ENCODE assay signal across 8 cellular contexts in the genomic region with DNA sequence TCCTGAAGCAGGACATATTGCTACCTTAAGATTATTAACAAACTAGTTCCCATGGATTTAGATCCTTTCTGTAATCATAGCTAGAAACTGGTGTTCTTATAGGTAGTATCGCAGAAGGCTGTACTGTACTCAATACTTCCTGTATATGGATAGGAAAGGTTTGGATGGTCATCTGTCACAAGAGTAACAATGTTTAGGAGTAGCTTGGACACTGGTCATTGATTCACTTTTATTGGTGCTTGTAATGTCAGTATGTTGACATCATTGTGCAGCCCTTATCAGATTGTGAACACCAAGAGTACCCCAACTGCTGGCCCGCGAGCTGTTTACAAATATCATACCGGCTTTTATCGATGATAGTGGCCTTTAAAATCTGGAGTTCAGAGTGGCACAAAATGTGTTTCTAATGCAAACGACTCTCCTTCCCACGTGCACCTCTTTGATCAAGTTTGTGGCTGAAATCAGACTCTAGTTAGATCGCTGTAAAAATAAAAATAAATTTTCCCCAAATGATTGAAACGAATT. TPM values are rescaled to one million over a fixed set of nuclear protein-coding genes. Genes with fewer than 3 reads are reported as not detected.
A peak's percentile ranks its signal among the peaks of the same experiment; 100 is the strongest.
DNase-seq lines count a peak whose midpoint lies in the region; ATAC-seq and TF ChIP-seq lines count a peak whose summit lies in the region.

No MANE protein-coding gene starts in this region.

- DNase-seq in AG10803 (ENCODE audit: low read depth) (no peak), Karpas-422 (no peak), chondrocyte (ENCODE audit: low spot score) (no peak), ACHN (no peak), GM13976 (ENCODE audit: low spot score) (no peak), NCI-H82 (lab: John Stamatoyannopoulos, UW) (no peak)
- DNase-seq in naive thymus-derived CD4-positive, alpha-beta T cell = no peak

- peak overlapping the region; percentile 96 for H3K4me3 Mint-ChIP-seq in chondrocyte (ENCODE audit: unreplicated experiment)
- H3K4me3 Mint-ChIP-seq in naive thymus-derived CD4-positive, alpha-beta T cell = peak overlapping the region; percentile 83 to 98 (median 93)

- CTCF ChIA-PET in naive thymus-derived CD4-positive, alpha-beta T cell (lab: Charles Lee) = interaction anchor here (0.5 kb wide), 1 partner anchor 13 kb away, joined by 3 read pairs; no protein-coding TSS in a partner anchor

- no peaks in the 10 kb centered on the region for H3K9me3 Mint-ChIP-seq in chondrocyte (ENCODE audit: low read depth)
- peaks cover 0 to 2% (median 0%) of the 10 kb centered on the region in 11 donors for H3K9me3 Mint-ChIP-seq in naive thymus-derived CD4-positive, alpha-beta T cell

- H3K79me2 ChIP-seq in Karpas-422 (ENCODE audit: low read length) = peaks cover 10% of the 10 kb centered on the region

- H3K27ac Mint-ChIP-seq in chondrocyte (ENCODE audit: unreplicated experiment) = no peak overlapping the region
- H3K27ac Mint-ChIP-seq in naive thymus-derived CD4-positive, alpha-beta T cell = peak overlapping the region; percentile 59 to 93 (median 86)

- intact Hi-C loops in naive thymus-derived CD4-positive, alpha-beta T cell (cut with micrococcal nuclease) = loop anchor here (1.0 to 10.0 kb wide), 8 partner anchors 243 to 1999 kb away; a partner anchor contains a TSS

- peaks cover 7% of the 10 kb centered on the region; the same call in 1 of the 2 replicates for H3K27me3 ChIP-seq in Karpas-422 (ENCODE audit: low read length)
- no peaks in the 10 kb centered on the region for H3K27me3 ChIP-seq in naive thymus-derived CD4-positive, alpha-beta T cell (ENCODE audit: control insufficient read depth in 2 of 2, insufficient read depth in 2 of 2, low read length in 2 of 2)

- TF ChIP-seq CTCF in AG10803 (conservative IDR thresholded peaks at IDR 0.05; ENCODE audit: low read length) = no peak
- TF ChIP-seq CTCF in chondrocyte (IDR thresholded peaks at IDR 0.05) = no peak
- no peak for TF ChIP-seq CTCF in GM13976 (IDR thresholded peaks at IDR 0.05; ENCODE audit: borderline replicate concordance, control extremely low read depth, extremely low read depth, insufficient read depth, missing control alignments)

- H3K9me2 ChIP-seq in Karpas-422 (replicated peaks; ENCODE audit: insufficient read depth, low read length) = no peaks in the 10 kb centered on the region

- no peaks in the 10 kb centered on the region for H3K27me3 Mint-ChIP-seq in chondrocyte (ENCODE audit: low read depth)
- peaks cover 0 to 2% (median 0%) of the 10 kb centered on the region in 5 donors for H3K27me3 Mint-ChIP-seq in naive thymus-derived CD4-positive, alpha-beta T cell

- peaks cover 31% of the 10 kb centered on the region for H3K4me1 Mint-ChIP-seq in chondrocyte (ENCODE audit: low read depth)
- H3K4me1 Mint-ChIP-seq in naive thymus-derived CD4-positive, alpha-beta T cell = peaks cover 23 to 47% (median 39%) of the 10 kb centered on the region in 7 donors

- in situ Hi-C loops in ACHN (cut with HindIII; ENCODE audit: low pct_ligation_motif_present, low pct_unique_long_range_greater_than_20kb, low sequenced_read_pairs) = no loop called here
- in situ Hi-C loops in GM13976 (cut with MboI; ENCODE audit: low sequenced_read_pairs, unreplicated experiment) = no loop called here

- no peaks in the 10 kb centered on the region for H3K9me3 ChIP-seq in Karpas-422 (ENCODE audit: low read length)
- no peaks in the 10 kb centered on the region for H3K9me3 ChIP-seq in naive thymus-derived CD4-positive, alpha-beta T cell (ENCODE audit: control insufficient read depth in 2 of 3, low read length in 3 of 3)

- H3K27ac ChIP-seq in Karpas-422 (ENCODE audit: low read length) = no peak overlapping the region
- peak overlapping the region; percentile 85 for H3K27ac ChIP-seq in naive thymus-derived CD4-positive, alpha-beta T cell (ENCODE audit: low read depth, low read length)

- H3K36me3 Mint-ChIP-seq in chondrocyte (ENCODE audit: low read depth) = no peaks in the 10 kb centered on the region
- H3K36me3 Mint-ChIP-seq in naive thymus-derived CD4-positive, alpha-beta T cell = no peaks in the 10 kb centered on the region

- ATAC-seq in naive thymus-derived CD4-positive, alpha-beta T cell = no peak
- ATAC-seq in GM18858 (IDR thresholded peaks at IDR 0.05; ENCODE audit: unreplicated experiment) = no peak

- H3K36me3 ChIP-seq in Karpas-422 (ENCODE audit: insufficient read depth, low read length) = no peaks in the 10 kb centered on the region
- H3K36me3 ChIP-seq in naive thymus-derived CD4-positive, alpha-beta T cell (ENCODE audit: control insufficient read depth in 2 of 3, insufficient read depth in 3 of 3, low read length in 3 of 3) = peaks cover 0 to 7% (median 0%) of the 10 kb centered on the region in 3 experiments

- H3K9ac ChIP-seq in Karpas-422 (ENCODE audit: low read length) = peak overlapping the region; percentile 74

- peaks cover 27% of the 10 kb centered on the region for H3K4me1 ChIP-seq in Karpas-422 (ENCODE audit: low read length)
- peaks cover 17% of the 10 kb centered on the region in 2 donors for H3K4me1 ChIP-seq in naive thymus-derived CD4-positive, alpha-beta T cell (ENCODE audit: control insufficient read depth in 2 of 2, insufficient read depth in 2 of 2, low read length in 2 of 2)

- H3K4me2 ChIP-seq in Karpas-422 (ENCODE audit: low read depth, low read length, poor library complexity, severe bottlenecking) = peak overlapping the region; percentile 82

- H4K20me1 ChIP-seq in Karpas-422 (ENCODE audit: insufficient read depth, low read depth, low read length) = peaks cover 34% of the 10 kb centered on the region

- peak overlapping the region; percentile 78 for H3K4me3 ChIP-seq in AG10803 (ENCODE audit: low read length)
- H3K4me3 ChIP-seq in Karpas-422 (ENCODE audit: low read length) = peak overlapping the region; percentile 76
- peak overlapping the region; percentile 95 for H3K4me3 ChIP-seq in naive thymus-derived CD4-positive, alpha-beta T cell (ENCODE audit: low read length)

- POLR2A ChIA-PET in naive thymus-derived CD4-positive, alpha-beta T cell (lab: Charles Lee) = interaction anchor here (0.7 to 4.1 kb wide), 3 partner anchors 31 to 67 kb away, joined by 3 to 41 read pairs (median 4); a partner anchor contains a TSS

- peak overlapping the region; percentile 88; the same call in 1 of the 2 replicates for H2AFZ ChIP-seq in Karpas-422 (ENCODE audit: low read length)

RNA-seq across cellular contexts. Expression of a gene that starts 0.6 kb away (rescaled TPM):
- 8.5 and 12.8 TPM in 2 replicates for total RNA-seq in Karpas-422 (2014; rRNA removed; shearing (Covaris generic); ENCODE audit: low replicate concordance)
- total RNA-seq in chondrocyte = 13.0 to 18.2 TPM (median 15.8 TPM) in 3 replicates
- total RNA-seq in naive thymus-derived CD4-positive, alpha-beta T cell = 10 to 100 TPM in 4 of 5 experiments, 1 to 10 TPM in 1; 9.0 to 14.0 (median 11.6) TPM
- polyA plus RNA-seq in naive thymus-derived CD4-positive, alpha-beta T cell = 1 to 10 TPM; 5.5 to 5.9 TPM

RNA-seq across cellular contexts. Expression of a gene that starts 31.2 kb away (rescaled TPM):
- 36.9 and 48.1 TPM in 2 replicates for total RNA-seq in Karpas-422 (2014; rRNA removed; shearing (Covaris generic); ENCODE audit: low replicate concordance)
- 37.2 to 41.4 TPM (median 38.7 TPM) in 3 replicates for total RNA-seq in chondrocyte
- 10 to 100 TPM; 31.0 to 45.6 (median 44.6) TPM for total RNA-seq in naive thymus-derived CD4-positive, alpha-beta T cell
- 10 to 100 TPM; 29.1 to 57.4 TPM for polyA plus RNA-seq in naive thymus-derived CD4-positive, alpha-beta T cell
